Comparison of ENCODE assay signal across 9 cellular contexts in genomic region chr15:68880382-68880781, GRCh38. TPM values are rescaled to one million over a fixed set of nuclear protein-coding genes. Genes with fewer than 3 reads are reported as not detected.
"Had no signal": no experiment of that assay in that cellular context is flagged by ENCODE, and none has a peak within 500 bp of the region (broad histone marks: within the 10 kb centered on the region; RNA-seq: fewer than 3 reads in every experiment).

No MANE protein-coding gene starts in this region.

- H3K4me3 Mint-ChIP-seq: IgD-negative memory B cell had no signal

- H3K9me3 Mint-ChIP-seq: IgD-negative memory B cell had no signal

- H3K27ac ChIP-seq: HL-60 had no signal

- DNase-seq: IMR-90, KBM-7, KG1 had no signal

- H3K27ac Mint-ChIP-seq: IgD-negative memory B cell had no signal

- FAIRE-seq: HepG2, HTR-8/SVneo had no signal

- ATAC-seq: HepG2 had no signal

RNA-seq across cellular contexts. Expression of gene SPESP1, which starts 49.9 kb away (rescaled TPM):
- total RNA-seq: HepG2, HT-29, HT1080 had no signal
- polyA plus RNA-seq: HepG2 had no signal
